Comparison of ENCODE assay signal across 29 cellular contexts in genomic region chr3:2061360-2061759, GRCh38. TPM values are rescaled to one million over a fixed set of nuclear protein-coding genes. Genes with fewer than 3 reads are reported as not detected.
"Had no signal": no experiment of that assay in that cellular context is flagged by ENCODE, and none has a peak within 500 bp of the region (broad histone marks: within the 10 kb centered on the region; RNA-seq: fewer than 3 reads in every experiment).

No MANE protein-coding gene starts in this region.

- H3K36me3 Mint-ChIP-seq: activated CD4-positive, alpha-beta memory T cell treated with anti-CD3 and anti-CD28 coated beads for 36 hours; activated naive CD8-positive, alpha-beta T cell treated with anti-CD3 and anti-CD28 coated beads for 36 hours had no signal

- H3K9ac ChIP-seq: SK-N-SH had no signal

- H3K9me3 ChIP-seq: SJCRH30, SK-N-SH had no signal

- H3K27me3 ChIP-seq: SJCRH30 had no signal

- ATAC-seq: activated T-helper 17 cell treated with anti-CD3 and anti-CD28 coated beads, Interleukin-2, amount 50 U/mL, for 72 hours; Panc1 had no signal

- H3K4me1 Mint-ChIP-seq: activated CD4-positive, alpha-beta T cell treated with anti-CD3 and anti-CD28 coated beads, Interleukin-2, amount 10 ng/mL, durations not matched to agents 7 days and 5 days; activated naive CD8-positive, alpha-beta T cell treated with anti-CD3 and anti-CD28 coated beads for 36 hours; activated T-helper 17 cell treated with anti-CD3 and anti-CD28 coated beads, Interleukin-2, amount 50 U/mL, for 72 hours had no signal

- H3K27ac ChIP-seq: SJCRH30, VCaP had no signal

- H3K27ac Mint-ChIP-seq: activated CD4-positive, alpha-beta memory T cell treated with anti-CD3 and anti-CD28 coated beads for 36 hours; activated CD4-positive, alpha-beta T cell treated with anti-CD3 and anti-CD28 coated beads, Interleukin-2, amount 10 ng/mL, durations not matched to agents 7 days and 5 days; activated naive CD4-positive, alpha-beta T cell treated with anti-CD3 and anti-CD28 coated beads for 36 hours; activated naive CD8-positive, alpha-beta T cell treated with anti-CD3 and anti-CD28 coated beads for 36 hours; activated T-helper 17 cell treated with anti-CD3 and anti-CD28 coated beads, Interleukin-2, amount 50 U/mL, for 72 hours had no signal

- H3K4me3 ChIP-seq: SJCRH30 had no signal

- H3K4me2 ChIP-seq: SK-N-SH had no signal

- H3K27me3 Mint-ChIP-seq: activated CD4-positive, alpha-beta memory T cell treated with anti-CD3 and anti-CD28 coated beads for 36 hours; activated CD4-positive, alpha-beta T cell treated with anti-CD3 and anti-CD28 coated beads, Interleukin-2, amount 10 ng/mL, durations not matched to agents 7 days and 5 days; activated T-helper 17 cell treated with anti-CD3 and anti-CD28 coated beads, Interleukin-2, amount 50 U/mL, for 72 hours had no signal

- H3K9me3 Mint-ChIP-seq: activated CD4-positive, alpha-beta memory T cell treated with anti-CD3 and anti-CD28 coated beads for 36 hours; activated naive CD8-positive, alpha-beta T cell treated with anti-CD3 and anti-CD28 coated beads for 36 hours; activated T-helper 17 cell treated with anti-CD3 and anti-CD28 coated beads, Interleukin-2, amount 50 U/mL, for 72 hours had no signal

- DNase-seq: activated CD4-positive, alpha-beta memory T cell treated with anti-CD3 and anti-CD28 coated beads for 36 hours; activated CD4-positive, alpha-beta T cell treated with anti-CD3 and anti-CD28 coated beads, Interleukin-2, amount 10 ng/mL, durations not matched to agents 7 days and 5 days; activated CD4-positive, CD25-positive, alpha-beta regulatory T cell; activated CD8-positive, alpha-beta memory T cell treated with anti-CD3 and anti-CD28 coated beads for 24 hours; activated gamma-delta T cell; activated naive CD4-positive, alpha-beta T cell treated with anti-CD3 and anti-CD28 coated beads for 36 hours; activated naive CD8-positive, alpha-beta T cell treated with anti-CD3 and anti-CD28 coated beads for 36 hours; activated T-cell treated with anti-CD3 and anti-CD28 coated beads, Interleukin-2, amount 50 U/mL, for 48 hours; KG1; NCI-H1048; NCI-H2029; NCI-H2107; NCI-H2171 treated with DMSO at 0.1 percent for 48 hours; NCI-H226; NCI-H526; NCI-H774; NK-92 treated with Interleukin-12 subunit alpha and Interleukin-12 subunit beta, amount 100 ng/mL, for 24 hours; OCI-M1; Right ventricle myocardium superior; RPMI8226; SJCRH30; SK-N-SH; T-helper 1 cell had no signal

- H3K36me3 ChIP-seq: SJCRH30 had no signal

- H3K4me3 Mint-ChIP-seq: activated CD4-positive, alpha-beta memory T cell treated with anti-CD3 and anti-CD28 coated beads for 36 hours; activated CD4-positive, alpha-beta T cell treated with anti-CD3 and anti-CD28 coated beads, Interleukin-2, amount 10 ng/mL, durations not matched to agents 7 days and 5 days; activated naive CD4-positive, alpha-beta T cell treated with anti-CD3 and anti-CD28 coated beads for 36 hours; activated naive CD8-positive, alpha-beta T cell treated with anti-CD3 and anti-CD28 coated beads for 36 hours; activated T-helper 17 cell treated with anti-CD3 and anti-CD28 coated beads, Interleukin-2, amount 50 U/mL, for 72 hours had no signal

RNA-seq across cellular contexts. Expression of gene CNTN4, which starts 37.3 kb away (rescaled TPM):
- total RNA-seq: activated CD4-positive, alpha-beta memory T cell treated with anti-CD3 and anti-CD28 coated beads for 36 hours; activated CD4-positive, alpha-beta T cell treated with anti-CD3 and anti-CD28 coated beads, Interleukin-2, amount 10 ng/mL, durations not matched to agents 7 days and 5 days; activated naive CD4-positive, alpha-beta T cell treated with anti-CD3 and anti-CD28 coated beads for 36 hours; activated naive CD8-positive, alpha-beta T cell treated with anti-CD3 and anti-CD28 coated beads for 36 hours; activated T-helper 17 cell treated with anti-CD3 and anti-CD28 coated beads, Interleukin-2, amount 50 U/mL, for 72 hours; LHCN-M2; M059J; T-helper 2 cell treated with Interferon-gamma antibody and Interleukin-4, amounts not matched to agents 100 ng/mL and 5 ng/mL, for 36 hours had no signal
